Comparison of ENCODE assay signal across 8 cellular contexts in the genomic region with DNA sequence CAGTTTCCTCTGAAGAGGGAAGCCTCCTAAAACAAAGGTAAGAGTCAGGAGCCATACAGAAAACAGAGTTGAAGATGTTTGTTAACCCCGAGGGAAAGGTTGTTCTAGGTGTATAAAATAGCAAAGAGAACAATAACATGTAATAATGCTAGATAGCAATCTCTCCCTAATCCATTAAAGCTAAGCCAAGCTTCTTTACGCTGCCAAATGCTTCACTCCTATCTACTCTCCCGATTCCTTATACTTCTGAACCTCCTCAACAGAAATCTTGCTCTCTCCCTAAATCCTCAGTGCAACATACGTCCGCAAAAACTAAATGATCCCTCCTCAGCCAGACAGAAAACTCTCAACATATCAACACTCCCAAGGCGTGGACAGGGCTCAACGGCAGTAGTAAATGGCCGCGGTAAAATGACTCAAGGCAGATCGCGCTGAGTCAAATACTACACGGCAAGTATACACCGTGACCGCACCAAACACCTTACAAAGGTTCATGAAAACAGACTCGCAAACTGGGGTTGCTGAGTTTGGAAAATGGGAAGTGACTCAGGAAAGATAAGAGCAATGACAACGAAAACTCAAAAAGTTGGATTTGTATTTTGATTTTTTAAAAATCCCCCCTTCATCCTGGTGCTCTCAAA. TPM values are rescaled to one million over a fixed set of nuclear protein-coding genes. Genes with fewer than 3 reads are reported as not detected.
DNase-seq lines count a peak whose midpoint lies in the region; ATAC-seq and TF ChIP-seq lines count a peak whose summit lies in the region.

No MANE protein-coding gene starts in this region.

- peak; percentile 51 for DNase-seq in SIG-M5 treated with dmso at 0.1 percent for 504 hours (lab: John Stamatoyannopoulos, UW; ENCODE audit: unreplicated experiment)
- no peak for DNase-seq in SIG-M5 (lab: John Stamatoyannopoulos, UW)
- peak; percentile 25 for DNase-seq in NCI-H2196 treated with DMSO at 0.1 percent for 48 hours (lab: John Stamatoyannopoulos, UW; ENCODE audit: unreplicated experiment)
- peak; percentile 73 for DNase-seq in activated CD8-positive, alpha-beta T cell treated with anti-CD3 and anti-CD28 coated beads, Interleukin-2, amount 10 ng/mL, durations not matched to agents 7 days and 5 days
- peak in 1 of 2 experiments; percentile 43 for DNase-seq in mesothelial cell of epicardium (ENCODE audit: low spot score in 2 of 2, unreplicated experiment in 2 of 2)
- peak; percentile 32 for DNase-seq in stimulated activated CD8-positive, alpha-beta memory T cell treated with anti-CD3 and anti-CD28 coated beads, Interleukin-7, amount 100 ng/mL, for 24 hours (ENCODE audit: low read depth)

- no peaks in the 10 kb centered on the region for H3K9me3 ChIP-seq in endocrine pancreas (ENCODE audit: control insufficient read depth, low read length)

- peaks cover 80% of the 10 kb centered on the region for H3K36me3 Mint-ChIP-seq in activated CD8-positive, alpha-beta T cell treated with anti-CD3 and anti-CD28 coated beads, Interleukin-2, amount 10 ng/mL, durations not matched to agents 7 days and 5 days (ENCODE audit: low read depth)
- peaks cover 9% of the 10 kb centered on the region for H3K36me3 Mint-ChIP-seq in mesothelial cell of epicardium

- H3K27me3 ChIP-seq in endocrine pancreas (ENCODE audit: control insufficient read depth, insufficient read depth, low read length) = no peaks in the 10 kb centered on the region

- CTCF ChIA-PET in activated CD8-positive, alpha-beta T cell treated with anti-CD3 and anti-CD28 coated beads, Interleukin-2, amount 10 ng/mL, durations not matched to agents 7 days and 5 days (lab: Charles Lee) = interaction anchor here (1.0 to 5.1 kb wide), 8 partner anchors 34 to 80 kb away, joined by 3 to 36 read pairs (median 5); a partner anchor contains a TSS

- no peaks in the 10 kb centered on the region for H3K27me3 Mint-ChIP-seq in activated CD8-positive, alpha-beta T cell treated with anti-CD3 and anti-CD28 coated beads, Interleukin-2, amount 10 ng/mL, durations not matched to agents 7 days and 5 days (ENCODE audit: low read depth)
- H3K27me3 Mint-ChIP-seq in mesothelial cell of epicardium (ENCODE audit: low read depth) = peaks cover 2% of the 10 kb centered on the region

- peak overlapping the region; percentile 93 for H3K4me3 Mint-ChIP-seq in activated CD8-positive, alpha-beta T cell treated with anti-CD3 and anti-CD28 coated beads, Interleukin-2, amount 10 ng/mL, durations not matched to agents 7 days and 5 days
- H3K4me3 Mint-ChIP-seq in mesothelial cell of epicardium = peak overlapping the region; percentile 80

- H3K36me3 ChIP-seq in endocrine pancreas (ENCODE audit: control insufficient read depth, insufficient read depth, low read length) = no peaks in the 10 kb centered on the region

- peaks cover 9% of the 10 kb centered on the region for H3K4me1 ChIP-seq in endocrine pancreas (ENCODE audit: control insufficient read depth, insufficient read depth, low read length)

- peak overlapping the region; percentile 98 for H3K4me3 ChIP-seq in endocrine pancreas (ENCODE audit: control insufficient read depth, insufficient read depth, low read length)

- no peak for TF ChIP-seq CTCF in mesothelial cell of epicardium (IDR thresholded peaks at IDR 0.05; ENCODE audit: unreplicated experiment)

- peaks cover 59% of the 10 kb centered on the region for H3K4me1 Mint-ChIP-seq in activated CD8-positive, alpha-beta T cell treated with anti-CD3 and anti-CD28 coated beads, Interleukin-2, amount 10 ng/mL, durations not matched to agents 7 days and 5 days (ENCODE audit: low read depth)
- peaks cover 18% of the 10 kb centered on the region for H3K4me1 Mint-ChIP-seq in mesothelial cell of epicardium

- peak overlapping the region; percentile 90 for H3K9ac ChIP-seq in endocrine pancreas (ENCODE audit: control insufficient read depth, insufficient read depth, low read length)

- ATAC-seq in HG02970 (IDR thresholded peaks at IDR 0.05; ENCODE audit: low FRiP score, unreplicated experiment) = peak; percentile 36
- peak; percentile 48 for ATAC-seq in activated CD8-positive, alpha-beta T cell treated with anti-CD3 and anti-CD28 coated beads, Interleukin-2, amount 10 ng/mL, durations not matched to agents 7 days and 5 days

- POLR2A ChIA-PET in activated CD8-positive, alpha-beta T cell treated with anti-CD3 and anti-CD28 coated beads, Interleukin-2, amount 10 ng/mL, durations not matched to agents 7 days and 5 days (lab: Charles Lee) = interaction anchor here (1.0 to 6.5 kb wide), 13 partner anchors 8 to 76 kb away, joined by 3 to 113 read pairs (median 9); a partner anchor contains a TSS

- peaks cover 3% of the 10 kb centered on the region for H3K9me3 Mint-ChIP-seq in activated CD8-positive, alpha-beta T cell treated with anti-CD3 and anti-CD28 coated beads, Interleukin-2, amount 10 ng/mL, durations not matched to agents 7 days and 5 days (ENCODE audit: insufficient read depth)
- no peaks in the 10 kb centered on the region for H3K9me3 Mint-ChIP-seq in mesothelial cell of epicardium

- H3K27ac Mint-ChIP-seq in activated CD8-positive, alpha-beta T cell treated with anti-CD3 and anti-CD28 coated beads, Interleukin-2, amount 10 ng/mL, durations not matched to agents 7 days and 5 days = peak overlapping the region; percentile 95
- H3K27ac Mint-ChIP-seq in mesothelial cell of epicardium = peak overlapping the region; percentile 93

RNA-seq across cellular contexts. Expression of a gene that starts 0.7 kb away (rescaled TPM):
- total RNA-seq in activated CD8-positive, alpha-beta T cell treated with anti-CD3 and anti-CD28 coated beads, Interleukin-2, amount 10 ng/mL, durations not matched to agents 7 days and 5 days = 100 to 1,000 TPM; 410 to 414 TPM
- total RNA-seq in mesothelial cell of epicardium = 73.6 to 89.0 TPM (median 87.2 TPM) in 3 replicates

RNA-seq across cellular contexts. Expression of a gene that starts 9.8 kb away (rescaled TPM):
- 10 to 100 TPM; 18.9 to 19.7 TPM for total RNA-seq in activated CD8-positive, alpha-beta T cell treated with anti-CD3 and anti-CD28 coated beads, Interleukin-2, amount 10 ng/mL, durations not matched to agents 7 days and 5 days
- total RNA-seq in mesothelial cell of epicardium = not detected in 3 replicates

RNA-seq across cellular contexts. Expression of a gene that starts 24.5 kb away (rescaled TPM):
- not detected for total RNA-seq in activated CD8-positive, alpha-beta T cell treated with anti-CD3 and anti-CD28 coated beads, Interleukin-2, amount 10 ng/mL, durations not matched to agents 7 days and 5 days
- total RNA-seq in mesothelial cell of epicardium = not detected in 3 replicates

RNA-seq across cellular contexts. Expression of a gene that starts 59.0 kb away (rescaled TPM):
- not detected for total RNA-seq in activated CD8-positive, alpha-beta T cell treated with anti-CD3 and anti-CD28 coated beads, Interleukin-2, amount 10 ng/mL, durations not matched to agents 7 days and 5 days
- total RNA-seq in mesothelial cell of epicardium = not detected in 3 replicates

Comparison
In these comparisons a context has a peak if more than half of its experiments do, and no peak if none do; other contexts are left out.
1. RNA of a gene that starts 9.8 kb away (total RNA-seq): 18.9 to 19.7 TPM in activated CD8-positive, alpha-beta T cell treated with anti-CD3 and anti-CD28 coated beads, Interleukin-2, amount 10 ng/mL, durations not matched to agents 7 days and 5 days; not detected in mesothelial cell of epicardium; every median in the first group is over 10 times any median in the second.